ENCODE assay signal across 33 cellular contexts in the genomic region with DNA sequence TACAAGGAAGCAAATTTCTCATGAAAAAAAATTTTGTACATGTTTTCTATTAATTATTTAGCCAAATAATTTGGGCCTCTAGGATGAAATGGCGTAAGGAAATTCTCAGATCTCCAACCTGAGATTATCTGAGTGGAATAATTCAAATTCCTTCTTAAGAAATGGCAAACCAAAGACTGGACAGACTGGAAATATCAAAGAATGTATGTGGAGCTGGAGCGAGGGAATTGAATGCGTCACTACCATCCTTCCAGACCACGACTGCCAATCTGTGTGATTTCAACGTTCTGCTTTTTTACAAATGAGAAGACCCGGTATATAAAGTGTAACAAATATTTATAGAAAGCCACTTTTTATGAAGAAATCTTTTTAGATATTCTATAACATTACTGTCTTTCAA. TPM values are rescaled to one million over a fixed set of nuclear protein-coding genes. Genes with fewer than 3 reads are reported as not detected.
"Had no signal": no experiment of that assay in that cellular context is flagged by ENCODE, and none has a peak within 500 bp of the region (broad histone marks: within the 10 kb centered on the region; RNA-seq: fewer than 3 reads in every experiment).

No MANE protein-coding gene starts in this region.

- ATAC-seq: esophagus mucosa; heart right ventricle; left colon; pancreas; stimulated activated naive B cell treated with anti-CD40 and anti-IgM and Interleukin-4, amounts not matched to agents 10 μg/mL and 1 μg/mL and 100 μg/mL, for 72 hours had no signal

- FAIRE-seq: endothelial cell of umbilical vein, pancreas, urothelium cell line had no signal

- H3K36me3 ChIP-seq: breast epithelium, heart right ventricle, pancreas, prostate gland, stomach, thyroid gland had no signal

- H3K4me3 ChIP-seq: breast epithelium, heart right ventricle, pancreas, prostate gland, stomach, thyroid gland had no signal

- H3K27me3 Mint-ChIP-seq: activated naive CD4-positive, alpha-beta T cell treated with anti-CD3 and anti-CD28 coated beads, Interleukin-2, amount 10 ng/mL, durations not matched to agents 7 days and 5 days; naive B cell; stimulated activated naive B cell treated with anti-CD40 and anti-IgM and Interleukin-4, amounts not matched to agents 10 μg/mL and 1 μg/mL and 100 μg/mL, for 72 hours had no signal

- H3K27me3 ChIP-seq: breast epithelium, pancreas, stomach, thyroid gland had no signal

- H3K9me3 Mint-ChIP-seq: activated CD4-positive, alpha-beta memory T cell treated with anti-CD3 and anti-CD28 coated beads for 36 hours; activated CD4-positive, alpha-beta T cell treated with anti-CD3 and anti-CD28 coated beads, Interleukin-2, amount 10 ng/mL, durations not matched to agents 24 days and 14 days; activated naive CD4-positive, alpha-beta T cell treated with anti-CD3 and anti-CD28 coated beads, Interleukin-2, amount 10 ng/mL, durations not matched to agents 7 days and 5 days; activated T-cell treated with anti-CD3 and anti-CD28 coated beads, Interleukin-2, amount 50 U/mL, for 24 hours; neural crest cell; T-helper 1 cell treated with Interleukin-12 subunit alpha and Interleukin-12 subunit beta and Interleukin-4 antibody, amounts not matched to agents 30 μg/mL and 1 μg/mL, for 36 hours had no signal

- H3K36me3 Mint-ChIP-seq: activated CD4-positive, alpha-beta memory T cell treated with anti-CD3 and anti-CD28 coated beads for 36 hours; activated naive CD4-positive, alpha-beta T cell treated with anti-CD3 and anti-CD28 coated beads, Interleukin-2, amount 10 ng/mL, durations not matched to agents 7 days and 5 days had no signal

- H3K27ac ChIP-seq: breast epithelium, heart right ventricle, prostate gland, stomach, thyroid gland had no signal

- H3K27ac Mint-ChIP-seq: activated CD4-positive, alpha-beta memory T cell treated with anti-CD3 and anti-CD28 coated beads for 36 hours; activated CD4-positive, alpha-beta T cell treated with anti-CD3 and anti-CD28 coated beads, Interleukin-2, amount 10 ng/mL, durations not matched to agents 24 days and 14 days; activated naive CD4-positive, alpha-beta T cell treated with anti-CD3 and anti-CD28 coated beads, Interleukin-2, amount 10 ng/mL, durations not matched to agents 7 days and 5 days; activated T-cell treated with anti-CD3 and anti-CD28 coated beads, Interleukin-2, amount 50 U/mL, for 24 hours; T-helper 1 cell treated with Interleukin-12 subunit alpha and Interleukin-12 subunit beta and Interleukin-4 antibody, amounts not matched to agents 30 μg/mL and 1 μg/mL, for 36 hours had no signal

- DNase-seq: activated CD4-positive, alpha-beta memory T cell treated with anti-CD3 and anti-CD28 coated beads for 36 hours; activated CD4-positive, alpha-beta T cell treated with anti-CD3 and anti-CD28 coated beads, Interleukin-2, amount 10 ng/mL, durations not matched to agents 24 days and 14 days; activated CD4-positive, CD25-positive, alpha-beta regulatory T cell treated with anti-CD3 and anti-CD28 coated beads, Interleukin-2, amount 50 U/mL, for 72 hours; activated CD8-positive, alpha-beta memory T cell treated with anti-CD3 and anti-CD28 coated beads, Interleukin-2, amount 50 U/mL, for 4 hours; activated gamma-delta T cell; activated naive CD4-positive, alpha-beta T cell treated with anti-CD3 and anti-CD28 coated beads, Interleukin-2, amount 10 ng/mL, durations not matched to agents 7 days and 5 days; activated T-cell treated with anti-CD3 and anti-CD28 coated beads, Interleukin-2, amount 50 U/mL, for 24 hours; amygdala; central memory CD4-positive, alpha-beta T cell; foreskin fibroblast; heart right ventricle; islet precursor cell; left colon; naive B cell; nucleus accumbens; pancreas; stimulated activated CD4-positive, alpha-beta T cell treated with anti-CD3 and anti-CD28 coated beads, Interleukin-15, amount 100 ng/mL, for 24 hours; stimulated activated CD4-positive, alpha-beta T cell treated with anti-CD3 and anti-CD28 coated beads, Interleukin-2, amount 100 ng/mL, for 24 hours; stimulated activated naive B cell treated with anti-CD40 and anti-IgM and Interleukin-4, amounts not matched to agents 10 μg/mL and 1 μg/mL and 100 μg/mL, for 72 hours; stomach; T-helper 9 cell; thyroid gland had no signal

- H3K4me3 Mint-ChIP-seq: activated CD4-positive, alpha-beta memory T cell treated with anti-CD3 and anti-CD28 coated beads for 36 hours; activated CD4-positive, alpha-beta T cell treated with anti-CD3 and anti-CD28 coated beads, Interleukin-2, amount 10 ng/mL, durations not matched to agents 24 days and 14 days; activated naive CD4-positive, alpha-beta T cell treated with anti-CD3 and anti-CD28 coated beads, Interleukin-2, amount 10 ng/mL, durations not matched to agents 7 days and 5 days; activated T-cell treated with anti-CD3 and anti-CD28 coated beads, Interleukin-2, amount 50 U/mL, for 24 hours; naive B cell; neural crest cell; stimulated activated naive B cell treated with anti-CD40 and anti-IgM and Interleukin-4, amounts not matched to agents 10 μg/mL and 1 μg/mL and 100 μg/mL, for 72 hours; T-helper 1 cell treated with Interleukin-12 subunit alpha and Interleukin-12 subunit beta and Interleukin-4 antibody, amounts not matched to agents 30 μg/mL and 1 μg/mL, for 36 hours had no signal

- H3K4me1 ChIP-seq: breast epithelium, prostate gland had no signal

- H3K9me3 ChIP-seq: breast epithelium, heart right ventricle, pancreas, prostate gland, stomach, thyroid gland had no signal

RNA-seq across cellular contexts. Expression of a gene that starts 12.4 kb away (rescaled TPM):
- total RNA-seq: activated CD4-positive, alpha-beta memory T cell treated with anti-CD3 and anti-CD28 coated beads for 36 hours; activated CD4-positive, alpha-beta T cell treated with anti-CD3 and anti-CD28 coated beads, Interleukin-2, amount 10 ng/mL, durations not matched to agents 24 days and 14 days; activated CD8-positive, alpha-beta memory T cell treated with anti-CD3 and anti-CD28 coated beads for 36 hours; endothelial cell of umbilical vein; glomerular endothelial cell; lung microvascular endothelial cell; neural crest cell had no signal
- polyA plus RNA-seq: endothelial cell of umbilical vein had no signal

RNA-seq across cellular contexts. Expression of a gene that starts 20.5 kb away (rescaled TPM):
- total RNA-seq: activated CD4-positive, alpha-beta memory T cell treated with anti-CD3 and anti-CD28 coated beads for 36 hours; activated CD4-positive, alpha-beta T cell treated with anti-CD3 and anti-CD28 coated beads, Interleukin-2, amount 10 ng/mL, durations not matched to agents 24 days and 14 days; activated CD8-positive, alpha-beta memory T cell treated with anti-CD3 and anti-CD28 coated beads for 36 hours; breast epithelium; endothelial cell of umbilical vein; esophagus mucosa; glomerular endothelial cell; heart right ventricle; left colon; lung microvascular endothelial cell; mesenteric fat pad; neural crest cell; pancreas; prostate gland; stomach had no signal
- polyA plus RNA-seq: endothelial cell of umbilical vein, heart right ventricle, stomach had no signal
